ENCODE assay signal across 12 cellular contexts in genomic region chr17:15683135-15683534, GRCh38. TPM values are rescaled to one million over a fixed set of nuclear protein-coding genes. Genes with fewer than 3 reads are reported as not detected.
DNase-seq lines count a peak whose midpoint lies in the region; ATAC-seq and TF ChIP-seq lines count a peak whose summit lies in the region.
"Not testable (repeated sequence)": the region's sequence is repeated elsewhere in the genome, so short reads cannot be mapped to it uniquely, and the experiment has no call there.
"Had no signal": no experiment of that assay in that cellular context is flagged by ENCODE, and none has a peak within 500 bp of the region (broad histone marks: within the 10 kb centered on the region; RNA-seq: fewer than 3 reads in every experiment).

No MANE protein-coding gene starts in this region.

- not testable (repeated sequence) for ATAC-seq in activated CD8-positive, alpha-beta T cell treated with anti-CD3 and anti-CD28 coated beads for 36 hours; natural killer cell; stimulated activated memory B cell treated with anti-CD40 and anti-IgM and Interleukin-4, amounts not matched to agents 10 μg/mL and 1 μg/mL and 100 μg/mL, for 72 hours

- H3K36me3 ChIP-seq in Caco-2 (ENCODE audit: control insufficient read depth, insufficient read depth, low read length); PC-9 (ENCODE audit: low read depth); adipocyte (ENCODE audit: control insufficient read depth, insufficient read depth, low read length, severe bottlenecking): not testable (repeated sequence)

- POLR2A ChIA-PET in Caco-2 (lab: Charles Lee); PC-9 (lab: Charles Lee; ENCODE audit: unreplicated experiment); activated CD8-positive, alpha-beta T cell treated with anti-CD3 and anti-CD28 coated beads for 36 hours (lab: Charles Lee): not testable (repeated sequence)

- not testable (repeated sequence) for H3K4me3 ChIP-seq in Caco-2 (ENCODE audit: low read depth, low read length)
- H3K4me3 ChIP-seq in PC-9: peak overlapping the region; percentile 75; the same call in 1 of the 2 replicates
- peak overlapping the region; percentile 78 for H3K4me3 ChIP-seq in adipocyte (ENCODE audit: low read length)
- H3K4me3 ChIP-seq in fibroblast of pulmonary artery (replicated peaks; ENCODE audit: low read depth, low read length): peak overlapping the region; percentile 64

- H2AFZ ChIP-seq in PC-9: not testable (repeated sequence)

- not testable (repeated sequence) for H3K79me2 ChIP-seq in PC-9 (ENCODE audit: low read depth)

- not testable (repeated sequence) for H3F3A ChIP-seq in PC-9 (ENCODE audit: insufficient read depth, low read depth)

- peak overlapping the region; percentile 34 for H3K27ac Mint-ChIP-seq in Caco-2 (ENCODE audit: unreplicated experiment)
- not testable (repeated sequence) for H3K27ac Mint-ChIP-seq in HFFc6; activated CD8-positive, alpha-beta T cell treated with anti-CD3 and anti-CD28 coated beads for 36 hours; natural killer cell
- H3K27ac Mint-ChIP-seq in stimulated activated memory B cell treated with anti-CD40 and anti-IgM and Interleukin-4, amounts not matched to agents 10 μg/mL and 1 μg/mL and 100 μg/mL, for 72 hours: peak overlapping the region; percentile 93

- not testable (repeated sequence) for DNase-seq in Caco-2; HFFc6; PC-9; activated CD8-positive, alpha-beta T cell treated with anti-CD3 and anti-CD28 coated beads for 36 hours; adipocyte (ENCODE audit: low read depth); fibroblast of pulmonary artery (ENCODE audit: low read depth); natural killer cell

- H3K4me2 ChIP-seq in PC-9: peak overlapping the region; percentile 82

- H3K4me1 ChIP-seq in Caco-2; PC-9 (replicated peaks; ENCODE audit: insufficient read depth); adipocyte (ENCODE audit: control insufficient read depth, insufficient read depth, low read length): not testable (repeated sequence)

- H3K9ac ChIP-seq in adipocyte (ENCODE audit: low read length): not testable (repeated sequence)

- H3K27me3 Mint-ChIP-seq in Caco-2 (ENCODE audit: insufficient read depth, unreplicated experiment); HFFc6 (ENCODE audit: insufficient read depth); activated CD8-positive, alpha-beta T cell treated with anti-CD3 and anti-CD28 coated beads for 36 hours; natural killer cell (ENCODE audit: low read depth in 2 of 2); stimulated activated memory B cell treated with anti-CD40 and anti-IgM and Interleukin-4, amounts not matched to agents 10 μg/mL and 1 μg/mL and 100 μg/mL, for 72 hours: not testable (repeated sequence)

- H3K9me3 ChIP-seq in Caco-2; PC-9 (ENCODE audit: insufficient read depth, low read depth); adipocyte (ENCODE audit: control insufficient read depth, low read length): not testable (repeated sequence)

- not testable (repeated sequence) for H3K36me3 Mint-ChIP-seq in Caco-2 (ENCODE audit: insufficient read depth, unreplicated experiment); HFFc6 (ENCODE audit: low read depth); natural killer cell
- H3K36me3 Mint-ChIP-seq in activated CD8-positive, alpha-beta T cell treated with anti-CD3 and anti-CD28 coated beads for 36 hours (ENCODE audit: low read depth): peaks cover 17% of the 10 kb centered on the region
- H3K36me3 Mint-ChIP-seq in stimulated activated memory B cell treated with anti-CD40 and anti-IgM and Interleukin-4, amounts not matched to agents 10 μg/mL and 1 μg/mL and 100 μg/mL, for 72 hours: peaks cover 12% of the 10 kb centered on the region

- not testable (repeated sequence) for BruUV-seq in Caco-2 (replicated peaks; lab: Mats Ljungman, UMichigan); PC-9 (replicated peaks; lab: Mats Ljungman, UMichigan)

- not testable (repeated sequence) for H4K20me1 ChIP-seq in PC-9 (ENCODE audit: insufficient read depth)

- intact Hi-C loops in Caco-2 (cut with micrococcal nuclease; ENCODE audit: unreplicated experiment); PC-9 (cut with micrococcal nuclease; ENCODE audit: unreplicated experiment); activated CD8-positive, alpha-beta T cell treated with anti-CD3 and anti-CD28 coated beads for 36 hours (cut with micrococcal nuclease); natural killer cell (cut with micrococcal nuclease): not testable (repeated sequence)

- H3K4me3 Mint-ChIP-seq in Caco-2 (ENCODE audit: unreplicated experiment): not testable (repeated sequence)
- H3K4me3 Mint-ChIP-seq in HFFc6: peak overlapping the region; percentile 95
- H3K4me3 Mint-ChIP-seq in activated CD8-positive, alpha-beta T cell treated with anti-CD3 and anti-CD28 coated beads for 36 hours: peak overlapping the region; percentile 94
- peak overlapping the region; percentile 95 for H3K4me3 Mint-ChIP-seq in natural killer cell
- H3K4me3 Mint-ChIP-seq in stimulated activated memory B cell treated with anti-CD40 and anti-IgM and Interleukin-4, amounts not matched to agents 10 μg/mL and 1 μg/mL and 100 μg/mL, for 72 hours: peak overlapping the region; percentile 98

- H3K4me1 Mint-ChIP-seq in Caco-2 (ENCODE audit: low read depth, unreplicated experiment): not testable (repeated sequence)
- H3K4me1 Mint-ChIP-seq in HFFc6 (ENCODE audit: low read depth): peaks cover 20% of the 10 kb centered on the region
- H3K4me1 Mint-ChIP-seq in activated CD8-positive, alpha-beta T cell treated with anti-CD3 and anti-CD28 coated beads for 36 hours (ENCODE audit: low read depth): peaks cover 25% of the 10 kb centered on the region
- H3K4me1 Mint-ChIP-seq in natural killer cell: peaks cover 10 to 18% of the 10 kb centered on the region in 2 donors
- peaks cover 31% of the 10 kb centered on the region for H3K4me1 Mint-ChIP-seq in stimulated activated memory B cell treated with anti-CD40 and anti-IgM and Interleukin-4, amounts not matched to agents 10 μg/mL and 1 μg/mL and 100 μg/mL, for 72 hours

- H3K9me3 Mint-ChIP-seq in Caco-2 (ENCODE audit: unreplicated experiment); HFFc6; activated CD8-positive, alpha-beta T cell treated with anti-CD3 and anti-CD28 coated beads for 36 hours; natural killer cell; stimulated activated memory B cell treated with anti-CD40 and anti-IgM and Interleukin-4, amounts not matched to agents 10 μg/mL and 1 μg/mL and 100 μg/mL, for 72 hours: not testable (repeated sequence)

- not testable (repeated sequence) for H3K27ac ChIP-seq in PC-9

- not testable (repeated sequence) for H3K9me2 ChIP-seq in PC-9 (ENCODE audit: insufficient read depth)

- CTCF ChIA-PET in Caco-2 (lab: Charles Lee); PC-9 (lab: Charles Lee); activated CD8-positive, alpha-beta T cell treated with anti-CD3 and anti-CD28 coated beads for 36 hours (lab: Charles Lee): not testable (repeated sequence)

- H3K27me3 ChIP-seq in Caco-2 (replicated peaks; ENCODE audit: control insufficient read depth, insufficient read depth, low read length); PC-9 (ENCODE audit: insufficient read depth, low read depth); adipocyte (replicated peaks; ENCODE audit: control insufficient read depth, insufficient read depth, low read length): not testable (repeated sequence)

- not testable (repeated sequence) for TF ChIP-seq CTCF in Caco-2 (IDR thresholded peaks at IDR 0.05; ENCODE audit: insufficient read depth in 1 of 2, low read depth in 1 of 2, low read length in 1 of 2, severe bottlenecking in 1 of 2, unreplicated experiment in 1 of 2); HFFc6 (IDR thresholded peaks at IDR 0.05); PC-9 (conservative IDR thresholded peaks at IDR 0.05); activated CD8-positive, alpha-beta T cell treated with anti-CD3 and anti-CD28 coated beads for 36 hours (IDR thresholded peaks at IDR 0.05); fibroblast of pulmonary artery (IDR thresholded peaks at IDR 0.05; ENCODE audit: low read length, missing control alignments); natural killer cell (IDR thresholded peaks at IDR 0.05)

RNA-seq across cellular contexts. Expression of gene TRIM16, which starts 1.0 kb away (rescaled TPM):
- total RNA-seq in Caco-2 (2022) (12.4 and 16.2 TPM in 2 replicates), PC-9 (2021) (213 and 243 TPM in 2 replicates), natural killer cell (1 to 10 TPM; 2.4 to 4.7 (median 3.8) TPM)
- total RNA-seq in HFFc6 (2021; fragmentation: NEBNext Ultra II Directional; extraction: Animal tissue kit (Norgen Biotek cat#: 25700)): 10 to 100 TPM; 19.2 to 30.1 (median 27.6) TPM
- 10 to 100 TPM; 13.9 to 17.8 TPM for total RNA-seq in activated CD8-positive, alpha-beta T cell treated with anti-CD3 and anti-CD28 coated beads for 36 hours

RNA-seq across cellular contexts. Expression of gene ZNF286A, which starts 16.4 kb away (rescaled TPM):
- 19.4 and 27.0 TPM in 2 replicates for total RNA-seq in Caco-2 (2022)
- 10 to 100 TPM; 20.6 to 24.5 (median 22.5) TPM for total RNA-seq in HFFc6 (2021; fragmentation: NEBNext Ultra II Directional; extraction: Animal tissue kit (Norgen Biotek cat#: 25700))
- total RNA-seq in PC-9 (2021): 65.9 and 66.1 TPM in 2 replicates
- total RNA-seq in activated CD8-positive, alpha-beta T cell treated with anti-CD3 and anti-CD28 coated beads for 36 hours: 10 to 100 TPM; 39.8 to 44.7 TPM
- 10 to 100 TPM; 14.9 to 20.8 (median 18.8) TPM for total RNA-seq in natural killer cell

RNA-seq across cellular contexts. Expression of gene TBC1D26, which starts 48.9 kb away (rescaled TPM):
- total RNA-seq in Caco-2 (2022): not detected in 2 replicates
- total RNA-seq in HFFc6 (2021; fragmentation: NEBNext Ultra II Directional; extraction: Animal tissue kit (Norgen Biotek cat#: 25700)): not detected
- total RNA-seq in PC-9 (2021): 0.55 and 0.85 TPM in 2 replicates
- total RNA-seq in activated CD8-positive, alpha-beta T cell treated with anti-CD3 and anti-CD28 coated beads for 36 hours: under 1 TPM; 0.68 to 0.76 TPM
- total RNA-seq in natural killer cell: not detected
- total RNA-seq: cardiac septum, dermis microvascular lymphatic vessel endothelial cell, esophagus squamous epithelium, left lobe of liver had no signal
